In the genomic region with DNA sequence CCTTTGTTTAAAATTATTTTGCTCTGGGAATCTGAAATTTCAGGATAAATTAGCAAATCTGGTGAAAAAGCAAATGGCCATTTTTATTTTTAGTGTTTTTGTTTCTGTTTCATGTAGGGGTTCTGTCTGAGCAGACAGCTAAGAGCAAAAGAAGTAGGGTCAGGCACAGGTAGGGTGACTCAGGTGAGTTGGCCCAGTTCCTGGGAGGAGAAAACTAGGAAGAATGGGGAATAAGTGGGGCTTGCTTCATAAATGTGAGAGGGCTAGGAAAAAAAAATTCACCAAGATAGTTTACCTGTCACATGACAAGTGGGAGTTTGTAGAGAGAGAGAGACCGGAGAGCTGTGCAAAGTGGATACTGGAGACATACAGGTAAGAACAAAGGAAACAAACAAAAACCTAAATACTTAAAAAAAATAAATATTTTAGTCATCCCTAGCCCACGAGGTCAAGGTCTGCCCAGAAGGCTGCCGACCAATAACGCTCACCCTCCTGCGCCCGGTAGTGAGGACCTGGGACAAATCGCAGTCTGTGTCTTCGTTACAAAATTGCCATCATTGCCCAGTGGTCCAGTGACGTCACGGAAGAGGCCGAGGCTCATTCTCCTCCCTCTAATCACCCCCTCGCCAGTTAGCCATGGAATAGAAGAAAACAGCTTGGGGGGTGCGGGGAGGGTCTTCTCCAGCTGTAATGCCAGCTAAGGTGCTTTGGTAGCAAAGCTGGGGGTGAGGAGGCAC, we compare ENCODE assay signal across 12 cellular contexts. TPM values are rescaled to one million over a fixed set of nuclear protein-coding genes. Genes with fewer than 3 reads are reported as not detected.
DNase-seq lines count a peak whose midpoint lies in the region; ATAC-seq, FAIRE-seq and TF ChIP-seq lines count a peak whose summit lies in the region.
"Had no signal": no experiment of that assay in that cellular context is flagged by ENCODE, and none has a peak within 500 bp of the region (broad histone marks: within the 10 kb centered on the region; RNA-seq: fewer than 3 reads in every experiment).

No MANE protein-coding gene starts in this region.

- H3K9me2 ChIP-seq in neural cell (ENCODE audit: insufficient read depth, low read length): no peaks in the 10 kb centered on the region
- H3K9me2 ChIP-seq: SK-N-SH had no signal

- TF ChIP-seq POLR2A in heart left ventricle (IDR thresholded peaks at IDR 0.05): no peak
- no peak for TF ChIP-seq POLR2A in uterus (IDR thresholded peaks at IDR 0.05)

- H3F3A ChIP-seq in neural cell (ENCODE audit: insufficient read depth, low read length, poor library complexity, severe bottlenecking): no peaks in the 10 kb centered on the region

- TF ChIP-seq RAD21 in neural cell (conservative IDR thresholded peaks at IDR 0.05): no peak

- 49 to 61% (median 51%) methylated on average over 13 of the region's 13 CpGs for WGBS in heart left ventricle, 4 donors
- WGBS in pancreas, 2 donors: 51 to 58% methylated on average over 13 of the region's 13 CpGs

- H3K9ac ChIP-seq in fibroblast of lung (ENCODE audit: insufficient read depth, low read length) (no peak overlapping the region), neural cell (ENCODE audit: low read length) (no peak overlapping the region)
- H3K9ac ChIP-seq: SK-N-SH had no signal

- TF ChIP-seq EP300 in neural cell (conservative IDR thresholded peaks at IDR 0.05; ENCODE audit: poor library complexity, severe bottlenecking): no peak

- no peak for FAIRE-seq in pancreas (lab: Jason Lieb, UNC)

- H3K4me2 ChIP-seq in fibroblast of lung (ENCODE audit: extremely low read depth, insufficient read depth, low read length) (peak overlapping the region; percentile 37), neural cell (ENCODE audit: low read length) (no peak overlapping the region)
- H3K4me2 ChIP-seq: SK-N-SH had no signal

- H3K9me3 ChIP-seq in heart left ventricle: no peaks in the 10 kb centered on the region
- no peaks in the 10 kb centered on the region for H3K9me3 ChIP-seq in fibroblast of lung (ENCODE audit: control insufficient read depth, insufficient read depth, low read depth, low read length)
- H3K9me3 ChIP-seq in neural cell (ENCODE audit: low read length): no peaks in the 10 kb centered on the region
- no peaks in the 10 kb centered on the region for H3K9me3 ChIP-seq in uterus
- no peaks in the 10 kb centered on the region for H3K9me3 ChIP-seq in pancreas
- H3K9me3 ChIP-seq: SK-N-SH had no signal

- intact Hi-C loops in heart left ventricle (cut with DNase I) (loop anchor here (2.0 to 10.0 kb wide), 15 partner anchors 62 to 360 kb away; no protein-coding TSS in a partner anchor), left ventricle myocardium superior (cut with micrococcal nuclease) (no loop called here), uterus (cut with DNase I; ENCODE audit: low total_unique reads) (no loop called here), pancreas (cut with DNase I) (no loop called here)

- TF ChIP-seq CTCF in heart left ventricle (IDR thresholded peaks at IDR 0.05) (no peak), fibroblast of lung (conservative IDR thresholded peaks at IDR 0.05 in 1 of 2, IDR thresholded peaks at IDR 0.05 in 1 of 2; ENCODE audit: low read depth in 1 of 2, low read length in 2 of 2) (no peak), neural cell (IDR thresholded peaks at IDR 0.05; ENCODE audit: poor library complexity, severe bottlenecking) (no peak), uterus (IDR thresholded peaks at IDR 0.05) (no peak), pancreas (IDR thresholded peaks at IDR 0.05) (no peak)

- H3K4me3 ChIP-seq in heart left ventricle (peak overlapping the region; percentile 50 to 88 (median 69)), fibroblast of lung (replicated peaks in 1 of 4; ENCODE audit: control extremely low read depth in 1 of 4, insufficient read depth in 1 of 4, low read depth in 3 of 4, low read length in 4 of 4) (peak overlapping the region in 2 of 4 experiments; percentile 20 to 55), neural cell (ENCODE audit: low read length) (peak overlapping the region; percentile 66), uterus (peak overlapping the region; percentile 13 to 34), pancreas (peak overlapping the region in 1 of 4 donors; percentile 48)

- H2AFZ ChIP-seq in fibroblast of lung (ENCODE audit: low read length) (no peak overlapping the region), neural cell (ENCODE audit: low read depth, low read length) (no peak overlapping the region)

- no peak for DNase-seq in heart left ventricle
- no peak for DNase-seq in left ventricle myocardium superior
- DNase-seq in fibroblast of lung (ENCODE audit: low read depth in 2 of 2): no peak
- no peak for DNase-seq in uterus
- DNase-seq in pancreas: no peak
- no peak for DNase-seq in activated CD4-positive, alpha-beta T cell treated with anti-CD3 and anti-CD28 coated beads, Interleukin-2, amount 50 U/mL, for 48 hours
- DNase-seq: ACHN, SK-N-SH had no signal

- ATAC-seq in heart left ventricle: no peak
- ATAC-seq in left ventricle myocardium superior: no peak
- no peak for ATAC-seq in pancreas
- no peak for ATAC-seq in HG03520 (IDR thresholded peaks at IDR 0.05; ENCODE audit: unreplicated experiment)

- H4K20me1 ChIP-seq in fibroblast of lung (ENCODE audit: control insufficient read depth, extremely low read depth, insufficient read depth, low read length): no peaks in the 10 kb centered on the region
- H4K20me1 ChIP-seq in neural cell (ENCODE audit: insufficient read depth): no peaks in the 10 kb centered on the region

- peaks cover 3% of the 10 kb centered on the region for H3K79me2 ChIP-seq in fibroblast of lung (ENCODE audit: control insufficient read depth, insufficient read depth, low read length)
- H3K79me2 ChIP-seq in neural cell (replicated peaks; ENCODE audit: insufficient read depth, low read length): no peaks in the 10 kb centered on the region

- H3K27me3 ChIP-seq in heart left ventricle (peaks cover 0 to 48% (median 12%) of the 10 kb centered on the region in 9 donors), fibroblast of lung (ENCODE audit: control insufficient read depth, insufficient read depth, low read length) (peaks cover 3% of the 10 kb centered on the region), neural cell (ENCODE audit: insufficient read depth, low read depth, low read length) (peaks cover 93% of the 10 kb centered on the region), uterus (peaks cover 0 to 14% of the 10 kb centered on the region in 2 donors), pancreas (peaks cover 0 to 37% (median 15%) of the 10 kb centered on the region in 4 donors)

- H3K4me1 ChIP-seq in heart left ventricle (peaks cover 0 to 63% (median 34%) of the 10 kb centered on the region in 12 donors), fibroblast of lung (ENCODE audit: control insufficient read depth, extremely low read depth, insufficient read depth, low read length) (no peaks in the 10 kb centered on the region), uterus (peaks cover 0 to 15% of the 10 kb centered on the region in 2 donors), pancreas (peaks cover 4 to 8% (median 5%) of the 10 kb centered on the region in 3 donors)

- H3K27ac ChIP-seq in heart left ventricle (peak overlapping the region; percentile 33 to 97 (median 90)), fibroblast of lung (ENCODE audit: insufficient read depth, low read length) (no peak overlapping the region), neural cell (ENCODE audit: low read length) (no peak overlapping the region), uterus (no peak overlapping the region), pancreas (no peak overlapping the region)

- H3K36me3 ChIP-seq in heart left ventricle (peaks cover 0 to 5% (median 0%) of the 10 kb centered on the region in 9 donors), fibroblast of lung (ENCODE audit: control insufficient read depth, insufficient read depth, low read length) (no peaks in the 10 kb centered on the region), neural cell (ENCODE audit: insufficient read depth, low read length) (no peaks in the 10 kb centered on the region), uterus (no peaks in the 10 kb centered on the region), pancreas (no peaks in the 10 kb centered on the region)

TF ChIP-seq in neural cell, 6 proteins besides CTCF, POLR2A, EP300 and RAD21 (continues in another document):
- TF ChIP-seq TAF1 (IDR thresholded peaks at IDR 0.05; ENCODE audit: low read depth): no peak
- no peak for TF ChIP-seq POLR2AphosphoS5 (IDR thresholded peaks at IDR 0.05)
- no peak for TF ChIP-seq MXI1 (conservative IDR thresholded peaks at IDR 0.05; ENCODE audit: poor library complexity, severe bottlenecking)

RNA-seq across cellular contexts. Expression of a gene that starts 2.3 kb away (rescaled TPM):
- total RNA-seq in heart left ventricle (10 to 100 TPM; 12.4 to 70.9 (median 19.9) TPM), left ventricle myocardium superior (13.1 TPM), fibroblast of lung (1.5 and 8.4 TPM in 2 replicates), uterus (10 to 100 TPM in 3 of 4 donors, 1 to 10 TPM in 1; 8.6 to 42.6 (median 28.4) TPM), pancreas (1 to 10 TPM; 1.8 to 6.9 (median 3.8) TPM)
- polyA plus RNA-seq in heart left ventricle (10 to 100 TPM in 1 of 2 donors, 1 to 10 TPM in 1; 8.2 to 24.0 TPM), fibroblast of lung (0.99 and 4.9 TPM in 2 replicates), neural cell (not detected in 2 replicates), pancreas (10 to 100 TPM in 1 of 2 donors, 1 to 10 TPM in 1; 3.8 to 12.1 TPM)
- 0.83 and 5.3 TPM in 2 replicates for polyA plus RNA-seq in fibroblast of lung (2012)
- polyA minus RNA-seq in fibroblast of lung (ENCODE audit: low replicate concordance) (0.31 and 1.6 TPM in 2 replicates), neural cell (not detected in 2 replicates)

RNA-seq across cellular contexts. Expression of a gene that starts 12.1 kb away (rescaled TPM):
- total RNA-seq in heart left ventricle: under 1 TPM in 1 of 9 donors, not detected in 8; 0.28 TPM
- polyA plus RNA-seq in heart left ventricle: not detected
- not detected for total RNA-seq in left ventricle myocardium superior
- total RNA-seq in fibroblast of lung: not detected in 2 replicates
- not detected in 2 replicates for polyA plus RNA-seq in fibroblast of lung
- not detected in 2 replicates for polyA plus RNA-seq in fibroblast of lung (2012)
- polyA minus RNA-seq in fibroblast of lung (ENCODE audit: low replicate concordance): not detected in 2 replicates
- polyA plus RNA-seq in neural cell: not detected in 2 replicates
- polyA minus RNA-seq in neural cell: not detected in 2 replicates
- total RNA-seq in uterus: not detected
- total RNA-seq in pancreas: not detected
- polyA plus RNA-seq in pancreas: under 1 TPM in 1 of 2 donors, not detected in 1; 0.07 TPM
- total RNA-seq: LHCN-M2, NCI-H460 had no signal
- polyA plus RNA-seq: SK-N-SH had no signal

RNA-seq across cellular contexts. Expression of a gene that starts 39.0 kb away (rescaled TPM):
- total RNA-seq in heart left ventricle: 100 to 1,000 TPM in 1 of 9 donors, 10 to 100 TPM in 8; 29.6 to 110 (median 45.7) TPM
- polyA plus RNA-seq in heart left ventricle: 10 to 100 TPM in 1 of 2 donors, 1 to 10 TPM in 1; 9.2 to 40.2 TPM
- 41.0 TPM for total RNA-seq in left ventricle myocardium superior
- under 0.01 TPM in 1 of 2 replicates, not detected in the other for total RNA-seq in fibroblast of lung
- 0.01 TPM in 1 of 2 replicates, not detected in the other for polyA plus RNA-seq in fibroblast of lung
- not detected in 2 replicates for polyA plus RNA-seq in fibroblast of lung (2012)
- polyA minus RNA-seq in fibroblast of lung (ENCODE audit: low replicate concordance): not detected in 2 replicates
- polyA plus RNA-seq in neural cell: not detected in 2 replicates
- not detected in 2 replicates for polyA minus RNA-seq in neural cell
- 100 to 1,000 TPM in 1 of 4 donors, 10 to 100 TPM in 3; 49.1 to 100 (median 76.4) TPM for total RNA-seq in uterus
- total RNA-seq in pancreas: 10 to 100 TPM in 2 of 6 donors, 1 to 10 TPM in 4; 4.5 to 18.2 (median 8.5) TPM
- 1 to 10 TPM; 2.8 to 3.6 TPM for polyA plus RNA-seq in pancreas
- total RNA-seq: LHCN-M2, NCI-H460 had no signal

Comparison
In these comparisons a context has a peak if more than half of its experiments do, and no peak if none do; other contexts are left out.
1. intact Hi-C loops: an anchor here in heart left ventricle (2.0 to 10.0 kb wide); none called in left ventricle myocardium superior, uterus and pancreas.
2. H3K27ac ChIP-seq: peak in heart left ventricle (12 of 12); none in fibroblast of lung (single experiment), neural cell (single experiment), uterus (0 of 2) and pancreas (0 of 4).